17 cellular contexts compared by ENCODE assay signal in the genomic region with DNA sequence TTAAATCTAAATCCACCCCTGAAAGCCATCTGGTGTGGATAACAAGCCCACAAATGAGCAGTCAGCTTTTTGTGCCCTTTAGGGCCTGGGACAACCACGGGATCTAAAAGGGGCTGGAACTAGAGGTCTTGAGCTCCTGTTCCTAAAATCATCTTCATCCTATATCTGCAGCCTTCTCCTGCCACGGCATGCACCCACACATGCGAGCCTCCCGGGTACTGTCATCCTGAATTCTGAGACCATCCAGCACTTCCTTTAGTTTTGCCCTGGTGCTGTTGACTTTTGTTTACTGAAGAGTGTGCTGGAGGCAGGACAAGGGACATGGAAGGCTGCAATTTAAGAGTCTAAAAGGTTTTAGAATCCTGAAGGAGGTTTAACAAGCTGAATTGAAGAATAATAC.
"Had no signal": no experiment of that assay in that cellular context is flagged by ENCODE, and none has a peak within 500 bp of the region (broad histone marks: within the 10 kb centered on the region; RNA-seq: fewer than 3 reads in every experiment).

No MANE protein-coding gene starts in this region.

- H3K4me1 ChIP-seq: SJCRH30 had no signal

- H3K27me3 ChIP-seq: body of pancreas, ovary, SJCRH30 had no signal

- H3K9me3 Mint-ChIP-seq: central memory CD8-positive, alpha-beta T cell; memory B cell; nephron progenitor cell; T-helper 2 cell treated with Interferon-gamma antibody and Interleukin-4, amounts not matched to agents 5 μg/mL and 100 μg/mL, for 36 hours had no signal

- DNase-seq: activated CD4-positive, alpha-beta T cell treated with anti-CD3 and anti-CD28 coated beads for 1 hour; activated CD4-positive, alpha-beta T cell treated with anti-CD3 and anti-CD28 coated beads, Interleukin-2, amount 50 U/mL, for 48 hours; activated naive CD4-positive, alpha-beta T cell treated with Interleukin-2 at 50 U/mL for 16 hours; amniotic stem cell; body of pancreas; glutamatergic neuron; nephron progenitor cell; ovary; SJCRH30; substantia nigra; trophoblast cell had no signal

- H3K4me3 Mint-ChIP-seq: central memory CD8-positive, alpha-beta T cell; dendritic cell treated with granulocyte-macrophage colony-stimulating factor and Interleukin-4, amounts not matched to agents 40 ng/mL and 50 ng/mL, for 4 days; memory B cell; nephron progenitor cell; stimulated activated memory B cell treated with anti-CD40 and anti-IgM and Interleukin-4, amounts not matched to agents 10 μg/mL and 1 μg/mL and 100 μg/mL, for 72 hours; T-helper 2 cell treated with Interferon-gamma antibody and Interleukin-4, amounts not matched to agents 5 μg/mL and 100 μg/mL, for 36 hours had no signal

- H3K27ac ChIP-seq: body of pancreas, ovary, SJCRH30, skin epidermis had no signal

- H3K27ac Mint-ChIP-seq: dendritic cell treated with granulocyte-macrophage colony-stimulating factor and Interleukin-4, amounts not matched to agents 40 ng/mL and 50 ng/mL, for 4 days; memory B cell; nephron progenitor cell; stimulated activated memory B cell treated with anti-CD40 and anti-IgM and Interleukin-4, amounts not matched to agents 10 μg/mL and 1 μg/mL and 100 μg/mL, for 72 hours; T-helper 2 cell treated with Interferon-gamma antibody and Interleukin-4, amounts not matched to agents 5 μg/mL and 100 μg/mL, for 36 hours had no signal

- H3K9me3 ChIP-seq: body of pancreas, ovary, SJCRH30 had no signal

- H3K36me3 Mint-ChIP-seq: memory B cell; stimulated activated memory B cell treated with anti-CD40 and anti-IgM and Interleukin-4, amounts not matched to agents 10 μg/mL and 1 μg/mL and 100 μg/mL, for 72 hours had no signal

- ATAC-seq: body of pancreas; stimulated activated memory B cell treated with anti-CD40 and anti-IgM and Interleukin-4, amounts not matched to agents 10 μg/mL and 1 μg/mL and 100 μg/mL, for 72 hours had no signal

- H3K36me3 ChIP-seq: ovary, SJCRH30 had no signal

- H3K27me3 Mint-ChIP-seq: central memory CD8-positive, alpha-beta T cell; dendritic cell treated with granulocyte-macrophage colony-stimulating factor and Interleukin-4, amounts not matched to agents 40 ng/mL and 50 ng/mL, for 4 days; memory B cell; stimulated activated memory B cell treated with anti-CD40 and anti-IgM and Interleukin-4, amounts not matched to agents 10 μg/mL and 1 μg/mL and 100 μg/mL, for 72 hours had no signal

- H3K4me3 ChIP-seq: body of pancreas, ovary, SJCRH30, skin epidermis had no signal
